Comparison of ENCODE assay signal across 12 cellular contexts in the genomic region with DNA sequence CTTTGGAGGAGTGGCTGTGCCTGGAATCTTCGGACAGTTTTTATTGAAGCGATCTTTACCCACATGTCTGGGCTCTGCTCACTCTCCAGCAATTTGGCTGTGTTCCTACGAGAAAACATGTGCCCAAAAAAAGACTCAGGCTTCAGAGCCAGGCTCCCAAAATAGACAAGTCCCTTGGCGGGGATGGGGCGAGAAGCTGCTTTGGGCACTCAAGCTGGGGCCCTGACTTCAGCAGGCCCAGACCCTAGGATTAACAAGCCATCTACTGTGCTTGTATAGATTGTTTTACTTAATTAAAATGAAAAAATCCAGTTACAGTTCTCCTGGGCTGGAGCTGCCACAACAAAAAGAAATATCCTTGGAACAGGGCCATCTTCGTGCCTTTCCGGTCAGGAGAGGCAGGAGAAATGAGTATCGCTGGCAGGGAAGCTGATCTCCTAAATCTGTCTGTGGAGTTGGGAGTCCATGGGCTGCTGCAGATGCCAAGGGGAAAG. TPM values are rescaled to one million over a fixed set of nuclear protein-coding genes. Genes with fewer than 3 reads are reported as not detected.
DNase-seq lines count a peak whose midpoint lies in the region; ATAC-seq and TF ChIP-seq lines count a peak whose summit lies in the region.
"Had no signal": no experiment of that assay in that cellular context is flagged by ENCODE, and none has a peak within 500 bp of the region (broad histone marks: within the 10 kb centered on the region; RNA-seq: fewer than 3 reads in every experiment).

No MANE protein-coding gene starts in this region.

- peak; percentile 15 to 81 (median 50) for TF ChIP-seq EP300 in sigmoid colon (IDR thresholded peaks at IDR 0.05)

- no peak for ATAC-seq in HG02610 (IDR thresholded peaks at IDR 0.05; ENCODE audit: unreplicated experiment)
- ATAC-seq: esophagus mucosa had no signal

- no peaks in the 10 kb centered on the region for H3K27me3 ChIP-seq in sigmoid colon
- H3K27me3 ChIP-seq: neutrophil had no signal

- DNase-seq in cerebellar cortex (ENCODE audit: low spot score) (peak; percentile 97), inferior parietal cortex (ENCODE audit: extremely low spot score) (peak; percentile 74), sigmoid colon (peak; percentile 95), erythroblast (lab: John Stamatoyannopoulos, UW) (no peak), HuH-7 (ENCODE audit: low spot score) (no peak), epidermal melanocyte (ENCODE audit: insufficient read length, low spot score) (no peak)
- DNase-seq: activated T-cell treated with anti-CD3 and anti-CD28 coated beads, Interleukin-2, amount 50 U/mL, for 24 hours; NCI-H526 treated with DMSO at 0.1 percent for 48 hours had no signal

- H3K4me1 ChIP-seq in sigmoid colon = peaks cover 0 to 84% (median 81%) of the 10 kb centered on the region in 4 donors

- no peak overlapping the region for H3K4me3 ChIP-seq in sigmoid colon

- no peak for TF ChIP-seq POLR2A in sigmoid colon (IDR thresholded peaks at IDR 0.05)
- no peak for TF ChIP-seq POLR2A in erythroblast (IDR thresholded peaks at IDR 0.05; ENCODE audit: low read length)

- H3K27ac ChIP-seq in C4-2B (peak overlapping the region; percentile 10; the same call in 1 of the 2 replicates), sigmoid colon (peak overlapping the region; percentile 79 to 90 (median 85))
- H3K27ac ChIP-seq: neutrophil had no signal

- intact Hi-C loops in sigmoid colon (cut with DNase I) = loop anchor here (2.0 to 10.0 kb wide), 2 partner anchors 52 to 176 kb away; a partner anchor contains a TSS

- no peaks in the 10 kb centered on the region for H3K36me3 ChIP-seq in sigmoid colon
- H3K36me3 ChIP-seq: neutrophil had no signal

- no peaks in the 10 kb centered on the region for H3K9me3 ChIP-seq in sigmoid colon
- H3K9me3 ChIP-seq: neutrophil had no signal

- TF ChIP-seq CTCF in C4-2B (conservative IDR thresholded peaks at IDR 0.05) (no peak), sigmoid colon (IDR thresholded peaks at IDR 0.05) (no peak)

- 47 to 64% methylated on average over 8 of the region's 8 CpGs for WGBS in sigmoid colon, 2 donors

RNA-seq across cellular contexts. Expression of a gene that starts 51.4 kb away (rescaled TPM):
- 100 to 1,000 TPM in 3 of 4 donors, 10 to 100 TPM in 1; 64.3 to 140 (median 127) TPM for total RNA-seq in sigmoid colon
- 100 to 1,000 TPM; 179 to 327 (median 236) TPM for polyA plus RNA-seq in sigmoid colon

Comparison
In these comparisons a context has a peak if more than half of its experiments do, and no peak if none do; other contexts are left out.
1. DNase-seq: peak in cerebellar cortex (single experiment), inferior parietal cortex (single experiment) and sigmoid colon (single experiment); none in erythroblast (0 of 2), HuH-7 (single experiment) and epidermal melanocyte (single experiment).